ENCODE assay signal across 21 cellular contexts in the genomic region with DNA sequence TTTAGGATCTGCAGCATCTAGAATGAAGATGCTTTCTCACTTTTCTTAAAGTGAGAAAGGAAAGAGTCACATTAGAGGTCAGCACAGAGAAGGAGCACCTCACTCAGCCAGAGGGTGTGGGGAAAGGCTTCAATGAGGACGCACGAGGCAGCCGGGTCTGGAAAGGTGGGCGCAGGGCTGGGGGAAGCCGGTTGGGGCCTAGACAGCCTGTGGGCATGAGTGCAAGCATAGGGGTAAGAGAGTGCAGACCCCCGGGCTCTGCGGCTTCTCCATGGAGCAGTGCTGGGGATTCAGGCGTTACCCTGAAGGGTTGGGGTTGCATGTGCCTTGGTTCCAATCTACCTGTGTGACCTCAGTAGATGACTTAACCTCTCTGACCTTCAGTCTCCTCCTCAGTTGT. TPM values are rescaled to one million over a fixed set of nuclear protein-coding genes. Genes with fewer than 3 reads are reported as not detected.
"Had no signal": no experiment of that assay in that cellular context is flagged by ENCODE, and none has a peak within 500 bp of the region (broad histone marks: within the 10 kb centered on the region; RNA-seq: fewer than 3 reads in every experiment).

No MANE protein-coding gene starts in this region.

- ATAC-seq: Panc1, PC-3 had no signal

- H3K4me3 ChIP-seq: MG63 had no signal

- H3K9ac ChIP-seq: SK-N-SH had no signal

- DNase-seq: KBM-7, MG63, NCI-H1092, NCI-H1105 treated with DMSO at 0.1 percent for 48 hours, NCI-H1417 treated with DMSO at 0.1 percent for 48 hours, NCI-H146, NCI-H187, NCI-H2029, NCI-H2081 treated with DMSO at 0.1 percent for 48 hours, NCI-H2171, NCI-H226, NCI-H446, NCI-H510A, NCI-H524 treated with DMSO at 0.1 percent for 48 hours, NCI-H774, PC-3, Right ventricle myocardium superior, SIG-M5, SK-N-SH had no signal

- H3K27me3 ChIP-seq: MG63 had no signal

- H3K4me2 ChIP-seq: SK-N-SH had no signal

- H3K36me3 ChIP-seq: MG63 had no signal

- H3K9me3 ChIP-seq: MG63, SK-N-SH had no signal

- H3K9me2 ChIP-seq: SK-N-SH had no signal

RNA-seq across cellular contexts. Expression of a gene that starts 49.9 kb away (rescaled TPM):
- total RNA-seq: OCI-LY7, Right ventricle myocardium superior had no signal
